ENCODE assay signal across 18 cellular contexts in genomic region chr1:229114781-229115417, GRCh38.
DNase-seq lines count a peak whose midpoint lies in the region; ATAC-seq, FAIRE-seq and TF ChIP-seq lines count a peak whose summit lies in the region.
"Had no signal": no experiment of that assay in that cellular context is flagged by ENCODE, and none has a peak within 500 bp of the region (broad histone marks: within the 10 kb centered on the region; RNA-seq: fewer than 3 reads in every experiment).

No MANE protein-coding gene starts in this region.

- no peak overlapping the region for H3K9ac ChIP-seq in rectal smooth muscle tissue (ENCODE audit: low read length)

- TF ChIP-seq POLR2A in gastroesophageal sphincter (IDR thresholded peaks at IDR 0.05) = no peak
- TF ChIP-seq POLR2A in GM12892 (IDR thresholded peaks at IDR 0.05; ENCODE audit: low read depth, low read length) = no peak

- TF ChIP-seq CTCF in gastroesophageal sphincter (IDR thresholded peaks at IDR 0.05) (no peak), A673 (conservative IDR thresholded peaks at IDR 0.05; ENCODE audit: low read depth, low read length) (no peak)

- ATAC-seq in gastroesophageal sphincter = no peak
- ATAC-seq in HG03354 (IDR thresholded peaks at IDR 0.05; ENCODE audit: poor library complexity, severe bottlenecking, unreplicated experiment) = no peak
- ATAC-seq: GM12878; natural killer cell treated with Interleukin-12 subunit alpha and Interleukin-12 subunit beta and Interleukin-15 and Interleukin-18, amount 100 ng/mL, for 72 hours; stimulated activated naive CD8-positive, alpha-beta T cell treated with anti-CD3 and anti-CD28 coated beads, Interleukin-15, Interleukin-2, amounts not matched to agents 100 U/mL and 50 U/mL, for 24 hours had no signal

- intact Hi-C loops in A673 (cut with micrococcal nuclease; ENCODE audit: unreplicated experiment) = no loop called here

- CTCF ChIA-PET in A673 (lab: Charles Lee) = no interaction called here

- H3K4me1 ChIP-seq in gastroesophageal sphincter = peaks cover 0 to 90% (median 7%) of the 10 kb centered on the region in 3 donors
- peaks cover 27% of the 10 kb centered on the region for H3K4me1 ChIP-seq in rectal smooth muscle tissue (ENCODE audit: control insufficient read depth, insufficient read depth, low read length)
- no peaks in the 10 kb centered on the region for H3K4me1 ChIP-seq in A673 (ENCODE audit: insufficient read depth, low read length, poor library complexity, severe bottlenecking)

- H3K27me3 ChIP-seq in H7 (ENCODE audit: control insufficient read depth, insufficient read depth, low read length) (no peaks in the 10 kb centered on the region), gastroesophageal sphincter (no peaks in the 10 kb centered on the region), rectal smooth muscle tissue (ENCODE audit: control insufficient read depth, insufficient read depth, low read length) (no peaks in the 10 kb centered on the region), A673 (replicated peaks; ENCODE audit: insufficient read depth, low read depth, low read length, poor library complexity) (no peaks in the 10 kb centered on the region), MG63 (no peaks in the 10 kb centered on the region)

- TF ChIP-seq EP300 in gastroesophageal sphincter (IDR thresholded peaks at IDR 0.05) = no peak

- BruUV-seq in A673 (replicated peaks; lab: Mats Ljungman, UMichigan) = no TSS peak

- H3K4me3 ChIP-seq in H7 (ENCODE audit: insufficient read depth, low read depth, low read length) (no peak overlapping the region), gastroesophageal sphincter (no peak overlapping the region), rectal smooth muscle tissue (ENCODE audit: low read length) (no peak overlapping the region), A673 (ENCODE audit: low read depth, low read length, poor library complexity, severe bottlenecking) (no peak overlapping the region), MG63 (no peak overlapping the region)
- H3K4me3 ChIP-seq: GM12878 had no signal

- POLR2A ChIA-PET in A673 (lab: Charles Lee; ENCODE audit: low non-redundant PET) = interaction anchor here (0.6 kb wide), 1 partner anchor 10 kb away, joined by 4 read pairs; no protein-coding TSS in a partner anchor

- DNase-seq in H7 = peak; percentile 85
- DNase-seq in NCI-H82 treated with DMSO at 0.1 percent for 48 hours (lab: John Stamatoyannopoulos, UW; ENCODE audit: unreplicated experiment) = peak; percentile 63
- no peak for DNase-seq in A673 (ENCODE audit: low spot score)
- DNase-seq in GM12892 (ENCODE audit: insufficient read length) = no peak
- DNase-seq in MG63 = no peak
- DNase-seq: activated CD4-positive, alpha-beta T cell treated with anti-CD3 and anti-CD28 coated beads, Interleukin-2, amount 50 U/mL, for 1 hour; GDM1; KBM-7; NCI-H1048; NCI-H2081 treated with DMSO at 0.1 percent for 48 hours; RPMI8226; stimulated activated naive CD8-positive, alpha-beta T cell treated with anti-CD3 and anti-CD28 coated beads, Interleukin-15, Interleukin-2, amounts not matched to agents 100 U/mL and 50 U/mL, for 24 hours had no signal

- H3K9me3 ChIP-seq in gastroesophageal sphincter = no peaks in the 10 kb centered on the region
- no peaks in the 10 kb centered on the region for H3K9me3 ChIP-seq in A673 (ENCODE audit: low read depth, low read length, poor library complexity, severe bottlenecking)
- no peaks in the 10 kb centered on the region for H3K9me3 ChIP-seq in MG63

- FAIRE-seq in GM12892 (lab: Jason Lieb, UNC) = no peak
- FAIRE-seq: D721Med, GM12878 had no signal

- H3K27ac ChIP-seq in gastroesophageal sphincter (peak overlapping the region; percentile 58 to 90 (median 88)), rectal smooth muscle tissue (ENCODE audit: low read depth, low read length) (peak overlapping the region; percentile 70), A673 (ENCODE audit: low read depth, low read length, poor library complexity, severe bottlenecking) (no peak overlapping the region)

- no peaks in the 10 kb centered on the region for H3K36me3 ChIP-seq in H7 (replicated peaks; ENCODE audit: control insufficient read depth, insufficient read depth, low read length)
- no peaks in the 10 kb centered on the region for H3K36me3 ChIP-seq in gastroesophageal sphincter
- H3K36me3 ChIP-seq in rectal smooth muscle tissue (ENCODE audit: control insufficient read depth, insufficient read depth, low read length) = no peaks in the 10 kb centered on the region
- H3K36me3 ChIP-seq in A673 (ENCODE audit: insufficient read depth, low read length, poor library complexity, severe bottlenecking) = no peaks in the 10 kb centered on the region
- no peaks in the 10 kb centered on the region for H3K36me3 ChIP-seq in MG63

- 41 to 63% methylated on average over 1 to 2 of the region's 7 CpGs for WGBS in gastroesophageal sphincter (ENCODE audit: low coverage in 1 of 2), 2 donors

Comparison
In these comparisons a context has a peak if more than half of its experiments do, and no peak if none do; other contexts are left out.
1. DNase-seq: peak in H7 (single experiment) and NCI-H82 treated with DMSO at 0.1 percent for 48 hours (single experiment); none in A673 (single experiment), GM12892 (single experiment) and MG63 (single experiment).